ENCODE assay signal across 8 cellular contexts in the genomic region with DNA sequence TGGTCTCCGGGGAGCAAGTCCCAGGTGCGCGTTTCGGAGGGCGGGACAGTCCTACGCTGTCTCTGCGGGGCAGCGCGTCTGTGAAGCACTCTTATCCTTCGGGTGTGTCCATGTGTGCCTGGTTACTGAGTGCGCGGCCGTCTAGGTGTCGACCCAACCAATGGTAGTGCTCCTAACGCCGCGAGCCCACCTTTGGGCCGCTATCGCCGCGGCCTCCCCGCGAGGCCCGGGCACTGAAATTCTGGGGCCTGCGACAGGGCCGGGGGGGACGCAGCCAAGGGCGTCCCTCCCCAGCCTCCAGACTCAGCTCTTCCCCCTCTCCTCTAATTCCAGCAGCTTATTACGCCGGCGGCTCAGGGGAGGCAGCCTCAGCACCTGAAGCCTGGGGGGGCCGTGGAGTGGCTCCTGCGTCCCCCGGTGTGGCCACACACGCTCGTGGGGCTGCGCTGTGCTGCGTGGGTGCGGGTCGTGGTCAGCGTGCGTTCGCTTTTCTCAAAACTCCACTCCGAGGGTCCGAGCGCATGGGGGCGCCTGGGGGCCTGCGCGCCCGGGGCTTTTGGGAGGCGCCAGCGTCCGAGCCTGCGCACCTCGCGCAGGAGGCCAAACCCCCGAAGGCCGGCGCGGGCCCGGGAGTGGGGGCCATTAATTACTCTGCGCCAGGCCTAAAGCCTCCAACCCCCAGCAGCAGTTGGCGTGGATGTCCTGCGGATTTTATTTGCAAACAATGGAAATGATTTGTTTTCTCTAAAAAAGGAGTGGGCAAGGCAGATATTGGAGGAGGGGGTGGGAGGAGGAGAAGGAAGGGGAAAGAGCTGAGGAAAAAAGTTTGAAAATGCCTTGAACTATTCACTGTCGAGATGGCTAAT. TPM values are rescaled to one million over a fixed set of nuclear protein-coding genes. Genes with fewer than 3 reads are reported as not detected.
DNase-seq lines count a peak whose midpoint lies in the region; ATAC-seq and TF ChIP-seq lines count a peak whose summit lies in the region.

No MANE protein-coding gene starts in this region.

- ATAC-seq in mucosa of descending colon = no peak
- ATAC-seq in HG02623 (IDR thresholded peaks at IDR 0.05; ENCODE audit: unreplicated experiment) = no peak
- ATAC-seq in HG03196 (IDR thresholded peaks at IDR 0.05; ENCODE audit: unreplicated experiment) = no peak

- H3K4me1 ChIP-seq in mucosa of descending colon (ENCODE audit: low read depth) = peaks cover 15% of the 10 kb centered on the region

- DNase-seq in DMS79 (lab: John Stamatoyannopoulos, UW) = peak; percentile 10
- DNase-seq in NCI-H1436 treated with DMSO at 0.1 percent for 48 hours (lab: John Stamatoyannopoulos, UW) = peak; percentile 53
- no peak for DNase-seq in choroid plexus epithelial cell (ENCODE audit: low read depth)
- peak; percentile 56 to 78 (median 69) for DNase-seq in mucosa of descending colon
- no peak for DNase-seq in NOMO-1 treated with dmso at 0.1 percent for 144 hours (lab: John Stamatoyannopoulos, UW; ENCODE audit: unreplicated experiment)
- no peak for DNase-seq in AG08395 (ENCODE audit: low spot score)

- no peaks in the 10 kb centered on the region for H3K36me3 ChIP-seq in mucosa of descending colon (ENCODE audit: low read depth)

- no peaks in the 10 kb centered on the region for H3K9me3 ChIP-seq in mucosa of descending colon

- intact Hi-C loops in mucosa of descending colon (cut with DNase I, micrococcal nuclease) = loop anchor here (5.0 to 10.0 kb wide), 3 partner anchors 100 to 633 kb away; no protein-coding TSS in a partner anchor

- TF ChIP-seq CTCF in choroid plexus epithelial cell (conservative IDR thresholded peaks at IDR 0.05; ENCODE audit: low read depth, low read length) (no peak), mucosa of descending colon (IDR thresholded peaks at IDR 0.05) (no peak)

- H3K4me3 ChIP-seq in choroid plexus epithelial cell (ENCODE audit: low read depth, low read length) (peak overlapping the region; percentile 11), mucosa of descending colon (no peak overlapping the region)

RNA-seq across cellular contexts. Expression of a gene that starts 3.0 kb away (rescaled TPM):
- 10 to 100 TPM in 1 of 3 donors, 1 to 10 TPM in 2; 3.7 to 32.3 (median 6.1) TPM for total RNA-seq in mucosa of descending colon

RNA-seq across cellular contexts. Expression of a gene that starts 26.9 kb away (rescaled TPM):
- total RNA-seq in mucosa of descending colon = 10 to 100 TPM in 2 of 3 donors, 1 to 10 TPM in 1; 9.4 to 14.9 (median 10.3) TPM

Comparison
In these comparisons a context has a peak if more than half of its experiments do, and no peak if none do; other contexts are left out.
1. DNase-seq: peak in DMS79 (single experiment), NCI-H1436 treated with DMSO at 0.1 percent for 48 hours (single experiment) and mucosa of descending colon (3 of 3); none in choroid plexus epithelial cell (single experiment), NOMO-1 treated with dmso at 0.1 percent for 144 hours (single experiment) and AG08395 (single experiment).